ENCODE assay signal across 8 cellular contexts in the genomic region with DNA sequence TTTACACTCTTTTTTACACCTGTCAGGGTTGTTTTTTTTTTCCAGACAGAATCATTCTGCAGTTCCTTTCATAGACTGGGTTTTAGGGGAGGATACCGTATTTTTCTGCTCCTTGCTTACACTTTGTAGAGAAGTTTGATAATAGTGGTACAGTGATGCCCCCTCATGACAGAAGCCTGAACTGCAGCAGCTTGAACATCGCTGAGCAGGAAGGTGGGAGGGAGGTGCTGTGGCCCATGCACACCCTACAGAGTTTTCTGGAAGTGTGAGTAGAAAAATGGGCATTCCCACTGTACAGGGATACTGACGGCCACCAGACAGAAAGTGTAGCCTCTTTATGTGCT. TPM values are rescaled to one million over a fixed set of nuclear protein-coding genes. Genes with fewer than 3 reads are reported as not detected.
DNase-seq lines count a peak whose midpoint lies in the region; ATAC-seq and TF ChIP-seq lines count a peak whose summit lies in the region.

No MANE protein-coding gene starts in this region.

- H3K27ac Mint-ChIP-seq in activated naive CD4-positive, alpha-beta T cell treated with anti-CD3 and anti-CD28 coated beads for 36 hours = peak overlapping the region; percentile 73

- CTCF ChIA-PET in activated naive CD4-positive, alpha-beta T cell treated with anti-CD3 and anti-CD28 coated beads for 36 hours (lab: Charles Lee) = interaction anchor here (0.8 to 2.6 kb wide), 10 partner anchors 9 to 513 kb away, joined by 4 to 24 read pairs (median 6); no protein-coding TSS in a partner anchor

- H3K27me3 ChIP-seq in SJSA1 (replicated peaks) (no peaks in the 10 kb centered on the region), psoas muscle (ENCODE audit: insufficient read depth in 3 of 3, low read length in 2 of 3) (peaks cover 0 to 31% (median 0%) of the 10 kb centered on the region in 3 donors)

- no peaks in the 10 kb centered on the region for H3K9me3 ChIP-seq in SJSA1 (replicated peaks)
- H3K9me3 ChIP-seq in psoas muscle = no peaks in the 10 kb centered on the region

- no peak overlapping the region for H3K4me3 ChIP-seq in SJSA1
- H3K4me3 ChIP-seq in psoas muscle = peak overlapping the region; percentile 42

- H3K9me3 Mint-ChIP-seq in activated naive CD4-positive, alpha-beta T cell treated with anti-CD3 and anti-CD28 coated beads for 36 hours = no peaks in the 10 kb centered on the region

- TF ChIP-seq CTCF in psoas muscle (IDR thresholded peaks at IDR 0.05) = peak; percentile 55

- WGBS in psoas muscle, 3 donors = 0 to 12% (median 0%) methylated on average over 3 of the region's 3 CpGs

- H3K4me1 ChIP-seq in SJSA1 (replicated peaks) (no peaks in the 10 kb centered on the region), psoas muscle (no peaks in the 10 kb centered on the region)

- intact Hi-C loops in activated naive CD4-positive, alpha-beta T cell treated with anti-CD3 and anti-CD28 coated beads for 36 hours (cut with micrococcal nuclease) = loop anchor here (1.0 to 5.0 kb wide), 7 partner anchors 60 to 513 kb away; partner anchors contain the start of genes TCEAL8 and TCEAL9
- intact Hi-C loops in Right ventricle myocardium superior (cut with DNase I) = loop anchor here (5.0 to 10.0 kb wide), 2 partner anchors 122 to 250 kb away; partner anchors contain the start of gene BEX4
- intact Hi-C loops in psoas muscle (cut with DNase I) = loop anchor here in 1 of 2 donors (5.0 to 10.0 kb wide), 2 partner anchors 122 to 250 kb away; partner anchors contain the start of gene BEX4

- peaks cover 1% of the 10 kb centered on the region for H3K36me3 Mint-ChIP-seq in activated naive CD4-positive, alpha-beta T cell treated with anti-CD3 and anti-CD28 coated beads for 36 hours (ENCODE audit: low read depth)

- no peaks in the 10 kb centered on the region for H3K36me3 ChIP-seq in SJSA1
- H3K36me3 ChIP-seq in psoas muscle (ENCODE audit: insufficient read depth in 1 of 2, low read depth in 1 of 2) = no peaks in the 10 kb centered on the region

- H3K27me3 Mint-ChIP-seq in activated naive CD4-positive, alpha-beta T cell treated with anti-CD3 and anti-CD28 coated beads for 36 hours (ENCODE audit: low read depth) = no peaks in the 10 kb centered on the region

- peak; percentile 62 for DNase-seq in Daoy (ENCODE audit: low read depth)
- DNase-seq in KG1 (lab: John Stamatoyannopoulos, UW) = peak; percentile 9
- peak; percentile 54 to 74 for DNase-seq in SJSA1 (ENCODE audit: low read depth in 1 of 2, low spot score in 2 of 2)
- DNase-seq in activated naive CD4-positive, alpha-beta T cell treated with anti-CD3 and anti-CD28 coated beads for 36 hours = peak; percentile 87
- DNase-seq in Right ventricle myocardium superior = peak; percentile 62
- DNase-seq in psoas muscle = peak; percentile 47 to 60
- peak; percentile 76 for DNase-seq in ureter (ENCODE audit: low spot score)

- H3K4me3 Mint-ChIP-seq in activated naive CD4-positive, alpha-beta T cell treated with anti-CD3 and anti-CD28 coated beads for 36 hours = peak overlapping the region; percentile 82

- peaks cover 25% of the 10 kb centered on the region for H3K4me1 Mint-ChIP-seq in activated naive CD4-positive, alpha-beta T cell treated with anti-CD3 and anti-CD28 coated beads for 36 hours (ENCODE audit: low read depth)

- no peak overlapping the region for H3K27ac ChIP-seq in SJSA1
- H3K27ac ChIP-seq in psoas muscle = no peak overlapping the region

- ATAC-seq in GM21717 (IDR thresholded peaks at IDR 0.05; ENCODE audit: unreplicated experiment) = peak; percentile 89
- peak; percentile 93 for ATAC-seq in Right ventricle myocardium superior (ENCODE audit: poor library complexity)
- peak; percentile 42 to 72 (median 66) for ATAC-seq in psoas muscle

RNA-seq across cellular contexts. Expression of gene RAB40A, which starts 54.5 kb away (rescaled TPM):
- total RNA-seq in Daoy (2014; rRNA removed; shearing (Covaris generic)) = 0.11 TPM in 1 of 2 replicates, not detected in the other
- total RNA-seq in SJSA1 (2014; rRNA removed; shearing (Covaris generic)) = 0.11 and 0.19 TPM in 2 replicates
- under 1 TPM in 1 of 2 experiments, not detected in 1; 0.07 TPM for total RNA-seq in activated naive CD4-positive, alpha-beta T cell treated with anti-CD3 and anti-CD28 coated beads for 36 hours
- total RNA-seq in Right ventricle myocardium superior = not detected
- under 1 TPM in 1 of 4 donors, not detected in 3; 0.14 TPM for total RNA-seq in psoas muscle
- polyA plus RNA-seq in psoas muscle = under 1 TPM in 1 of 3 donors, not detected in 2; 0.06 TPM
- total RNA-seq in ureter = 2.8 TPM

Comparison
In these comparisons a context has a peak if more than half of its experiments do, and no peak if none do; other contexts are left out.
1. DNase-seq: peak in every context shown above with its lines; median percentile 87 in activated naive CD4-positive, alpha-beta T cell treated with anti-CD3 and anti-CD28 coated beads for 36 hours; 76 in ureter; 64 in SJSA1; 62 in Daoy; 62 in Right ventricle myocardium superior; 54 in psoas muscle; 9 in KG1.